1 cellular context compared by ENCODE assay signal in genomic region chr2:46422717-46423394, GRCh38.
TF ChIP-seq lines count a peak whose summit lies in the region.

No MANE protein-coding gene starts in this region.

TF ChIP-seq in H1, 55 proteins besides CTCF, POLR2A, EP300 and RAD21 (continued from another document):
- TF ChIP-seq SP2 (IDR thresholded peaks at IDR 0.05; ENCODE audit: low read length), result no peak
- no peak for TF ChIP-seq CEBPB (IDR thresholded peaks at IDR 0.05; ENCODE audit: low read depth, low read length)
